In genomic region chr16:234468-235305, GRCh38 we compare ENCODE assay signal across 8 cellular contexts. TPM values are rescaled to one million over a fixed set of nuclear protein-coding genes. Genes with fewer than 3 reads are reported as not detected.
DNase-seq lines count a peak whose midpoint lies in the region; ATAC-seq and TF ChIP-seq lines count a peak whose summit lies in the region.

TSS of gene FAM234A (plus strand) at chr16:234821. CDS start at chr16:254414, 19,593 bp downstream.

- H3K4me1 ChIP-seq in GM23338 (ENCODE audit: insufficient read depth): no peaks in the 10 kb centered on the region

- 0 out of 2 replicates have a peak, but pooled peaks cover 6% of the 10 kb centered on the region for H3K9me2 ChIP-seq in GM23338 (ENCODE audit: insufficient read depth)

- TF ChIP-seq CTCF in GM23338 (conservative IDR thresholded peaks at IDR 0.05; ENCODE audit: low read depth in 2 of 2): peak; percentile 31 to 55

- peaks cover 15% of the 10 kb centered on the region for H3F3A ChIP-seq in GM23338 (replicated peaks; ENCODE audit: low read depth)

- H3K36me3 Mint-ChIP-seq in GM23338 (ENCODE audit: low read depth) (peaks cover 9% of the 10 kb centered on the region), naive B cell (no peaks in the 10 kb centered on the region)
- no peaks in the 10 kb centered on the region for H3K36me3 Mint-ChIP-seq in stimulated activated memory B cell treated with anti-CD40 and anti-IgM and Interleukin-4, amounts not matched to agents 10 μg/mL and 1 μg/mL and 100 μg/mL, for 72 hours

- peak within 1 kb of the TSS; percentile 89 for H3K4me2 ChIP-seq in GM23338

- peak within 1 kb of the TSS; percentile 98 for H3K27ac Mint-ChIP-seq in GM23338
- H3K27ac Mint-ChIP-seq in naive B cell: peak within 1 kb of the TSS; percentile 98 to 100 (median 100)
- H3K27ac Mint-ChIP-seq in stimulated activated memory B cell treated with anti-CD40 and anti-IgM and Interleukin-4, amounts not matched to agents 10 μg/mL and 1 μg/mL and 100 μg/mL, for 72 hours: peak within 1 kb of the TSS; percentile 95

- H3K4me1 Mint-ChIP-seq in GM23338: no peaks in the 10 kb centered on the region; the same call in 2 of the 3 replicates
- H3K4me1 Mint-ChIP-seq in naive B cell: peaks cover 8 to 21% (median 20%) of the 10 kb centered on the region in 3 donors
- peaks cover 19% of the 10 kb centered on the region for H3K4me1 Mint-ChIP-seq in stimulated activated memory B cell treated with anti-CD40 and anti-IgM and Interleukin-4, amounts not matched to agents 10 μg/mL and 1 μg/mL and 100 μg/mL, for 72 hours

- peaks cover 8% of the 10 kb centered on the region for H3K27me3 Mint-ChIP-seq in GM23338 (ENCODE audit: insufficient read depth, low read depth, poor library complexity)
- no peaks in the 10 kb centered on the region for H3K27me3 Mint-ChIP-seq in naive B cell
- no peaks in the 10 kb centered on the region for H3K27me3 Mint-ChIP-seq in stimulated activated memory B cell treated with anti-CD40 and anti-IgM and Interleukin-4, amounts not matched to agents 10 μg/mL and 1 μg/mL and 100 μg/mL, for 72 hours

- H3K4me3 Mint-ChIP-seq in GM23338 (peak within 1 kb of the TSS; percentile 87), naive B cell (peak within 1 kb of the TSS; percentile 84 to 99 (median 96))
- peak within 1 kb of the TSS; percentile 90 for H3K4me3 Mint-ChIP-seq in stimulated activated memory B cell treated with anti-CD40 and anti-IgM and Interleukin-4, amounts not matched to agents 10 μg/mL and 1 μg/mL and 100 μg/mL, for 72 hours

- no peaks in the 10 kb centered on the region for H3K27me3 ChIP-seq in GM23338 (ENCODE audit: insufficient read depth)

- H4K20me1 ChIP-seq in GM23338 (replicated peaks; ENCODE audit: insufficient read depth): no peaks in the 10 kb centered on the region; the same call in none of the 2 replicates

- H3K36me3 ChIP-seq in GM23338 (ENCODE audit: insufficient read depth): no peaks in the 10 kb centered on the region

- no peaks in the 10 kb centered on the region; the same call in 2 of the 3 replicates for H3K9me3 Mint-ChIP-seq in GM23338
- H3K9me3 Mint-ChIP-seq in naive B cell: no peaks in the 10 kb centered on the region
- H3K9me3 Mint-ChIP-seq in stimulated activated memory B cell treated with anti-CD40 and anti-IgM and Interleukin-4, amounts not matched to agents 10 μg/mL and 1 μg/mL and 100 μg/mL, for 72 hours: no peaks in the 10 kb centered on the region

- H3K4me3 ChIP-seq in GM23338: peak within 1 kb of the TSS; percentile 95

- ATAC-seq in GM23338 (peak; percentile 71), naive B cell (ENCODE audit: low read depth in 2 of 2) (peak; percentile 82 to 86)
- peak; percentile 95 for ATAC-seq in stimulated activated memory B cell treated with anti-CD40 and anti-IgM and Interleukin-4, amounts not matched to agents 10 μg/mL and 1 μg/mL and 100 μg/mL, for 72 hours

- peaks cover 24% of the 10 kb centered on the region for H3K79me2 ChIP-seq in GM23338 (replicated peaks; ENCODE audit: insufficient read depth)

- H3K27ac ChIP-seq in GM23338 (ENCODE audit: low read depth): peak within 1 kb of the TSS; percentile 99

- peak within 1 kb of the TSS; percentile 90 for H2AFZ ChIP-seq in GM23338

- peak; percentile 91 for DNase-seq in EL
- peak; percentile 98 for DNase-seq in GM23338 (ENCODE audit: low spot score)
- DNase-seq in LHCN-M2 (ENCODE audit: low read depth): peak; percentile 84
- DNase-seq in RKO (ENCODE audit: low spot score): peak; percentile 93
- DNase-seq in activated T-helper 1 cell treated with Interleukin-2 at 50 U/mL for 16 hours (ENCODE audit: low read depth): peak; percentile 93
- peak; percentile 92 for DNase-seq in fibroblast of gingiva (ENCODE audit: low read depth)
- DNase-seq in naive B cell: peak; percentile 97

TF ChIP-seq in GM23338, 12 proteins besides CTCF, POLR2A, EP300 and RAD21:
- TF ChIP-seq CREB1 (CRISPR knock-in tag; IDR thresholded peaks at IDR 0.05; ENCODE audit: low read depth) (peak; percentile 91), EZH2phosphoT487 (IDR thresholded peaks at IDR 0.05; ENCODE audit: unreplicated experiment) (no peak), POLR2AphosphoS5 (IDR thresholded peaks at IDR 0.05; ENCODE audit: low read depth) (peak; percentile 74)
TF ChIP-seq in GM23338: peak in this region for 2.

RNA-seq across cellular contexts. Expression of gene FAM234A, which starts in this region (rescaled TPM):
- 57.2 and 128 TPM in 2 replicates for total RNA-seq in GM23338 (2014; rRNA removed; shearing (Covaris generic))
- polyA plus RNA-seq in GM23338 (2016; fragmentation: Nextera tagmentation; extraction: Ambion mirVana) (37.9 and 41.9 TPM in 2 replicates), naive B cell (ENCODE audit: low read depth in 6 of 6) (10 to 100 TPM; 19.3 to 28.7 (median 24.5) TPM)
- total RNA-seq in LHCN-M2 (2014; rRNA removed): 107 and 132 TPM in 2 replicates
- polyA plus RNA-seq in LHCN-M2 (2012): 55.4 TPM

Comparison
In these comparisons a context has a peak if more than half of its experiments do, and no peak if none do; other contexts are left out.
1. Peak in every context shown above with its lines: DNase-seq, ATAC-seq, H3K4me3 ChIP-seq and H3K27ac ChIP-seq.